ENCODE assay signal across 1 cellular context in the genomic region with DNA sequence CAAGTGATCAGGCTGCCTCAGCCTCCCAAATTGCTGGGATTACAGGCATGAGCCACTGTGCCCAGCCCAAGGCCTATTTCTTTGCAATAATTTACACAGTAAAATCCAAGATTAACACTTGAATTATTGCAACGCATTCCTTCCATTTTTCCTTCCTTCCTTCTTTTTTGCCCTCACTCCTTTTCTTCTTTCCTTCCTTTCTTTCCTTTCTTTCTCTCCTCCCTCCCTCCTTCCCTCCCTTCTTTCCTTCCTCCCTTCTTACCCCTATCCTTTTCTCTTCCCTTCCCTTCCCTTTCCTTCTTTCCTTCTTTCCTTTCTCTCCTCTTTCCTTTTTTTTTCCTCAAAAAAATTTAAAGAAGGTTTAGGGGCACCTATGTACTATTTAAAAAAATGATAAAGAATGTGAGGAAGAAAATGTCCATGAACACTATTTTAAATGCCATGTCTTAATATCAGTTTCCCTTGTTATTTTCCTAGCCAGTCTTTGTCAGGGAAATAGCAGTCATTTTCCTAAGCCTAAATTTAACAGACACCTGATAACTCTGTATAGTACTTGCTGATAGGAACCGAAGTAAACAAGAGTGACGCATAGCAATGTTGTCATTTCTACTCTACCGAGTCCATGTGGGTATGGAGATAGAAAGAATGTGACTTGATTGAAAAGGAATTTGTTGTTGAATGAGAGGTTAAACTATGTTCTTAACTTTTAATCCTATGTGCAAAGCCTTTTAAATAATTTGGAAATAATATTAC.
TF ChIP-seq lines count a peak whose summit lies in the region.

No MANE protein-coding gene starts in this region.

TF ChIP-seq in IMR-90, 13 proteins besides CTCF, POLR2A, EP300 and RAD21 (continued from another document):
- no peak for TF ChIP-seq RFX5 (IDR thresholded peaks at IDR 0.05; ENCODE audit: low read depth, low read length)
